Comparison of ENCODE assay signal across 31 cellular contexts in genomic region chr4:26457412-26457811, GRCh38. TPM values are rescaled to one million over a fixed set of nuclear protein-coding genes. Genes with fewer than 3 reads are reported as not detected.
A peak's percentile ranks its signal among the peaks of the same experiment; 100 is the strongest.
DNase-seq lines count a peak whose midpoint lies in the region; ATAC-seq and TF ChIP-seq lines count a peak whose summit lies in the region.
"Had no signal": no experiment of that assay in that cellular context is flagged by ENCODE, and none has a peak within 500 bp of the region (broad histone marks: within the 10 kb centered on the region; RNA-seq: fewer than 3 reads in every experiment).

No MANE protein-coding gene starts in this region.

- peaks cover 8% of the 10 kb centered on the region for H3K9me3 ChIP-seq in IMR-90 (ENCODE audit: control insufficient read depth, insufficient read depth, low read length)
- peaks cover 8% of the 10 kb centered on the region for H3K9me3 ChIP-seq in endodermal cell (ENCODE audit: control insufficient read depth, low read length)
- H3K9me3 ChIP-seq: BE2C, HAP-1, MG63, SK-N-SH had no signal

- peak overlapping the region; percentile 29; the same call in 1 of the 2 replicates for H2AK5ac ChIP-seq in IMR-90 (ENCODE audit: low read depth, low read length)

- H2BK120ac ChIP-seq in IMR-90 (ENCODE audit: low read depth, low read length), result peak overlapping the region; percentile 40; the same call in 1 of the 2 replicates

- 0 out of 4 replicates have a peak overlapping the region, but pooled peaks of 1 of the 2 experiments have one; percentile 12 for H4K8ac ChIP-seq in IMR-90 (ENCODE audit: low read depth in 2 of 2, low read length in 2 of 2)

- H3K4me1 Mint-ChIP-seq in activated CD4-positive, alpha-beta T cell treated with anti-CD3 and anti-CD28 coated beads, Interleukin-2, amount 10 ng/mL, durations not matched to agents 7 days and 5 days, result peaks cover 22% of the 10 kb centered on the region
- H3K4me1 Mint-ChIP-seq in progenitor cell of endocrine pancreas (ENCODE audit: low read depth) (peaks cover 23% of the 10 kb centered on the region), endodermal cell (peaks cover 12% of the 10 kb centered on the region)

- H3K4me3 Mint-ChIP-seq in activated CD4-positive, alpha-beta T cell treated with anti-CD3 and anti-CD28 coated beads, Interleukin-2, amount 10 ng/mL, durations not matched to agents 7 days and 5 days, result no peak overlapping the region
- no peak overlapping the region for H3K4me3 Mint-ChIP-seq in progenitor cell of endocrine pancreas (ENCODE audit: low read depth)
- H3K4me3 Mint-ChIP-seq in endodermal cell, result no peak overlapping the region
- H3K4me3 Mint-ChIP-seq: CD4-positive, CD25-positive, alpha-beta regulatory T cell; HFFc6 had no signal

- no peak for DNase-seq in activated CD4-positive, alpha-beta T cell treated with anti-CD3 and anti-CD28 coated beads, Interleukin-2, amount 10 ng/mL, durations not matched to agents 7 days and 5 days
- DNase-seq in activated CD4-positive, alpha-beta T cell treated with anti-CD3 and anti-CD28 coated beads for 48 hours, result no peak
- DNase-seq in IMR-90, result no peak
- DNase-seq in islet precursor cell, result peak; percentile 9
- no peak for DNase-seq in progenitor cell of endocrine pancreas (ENCODE audit: low spot score, unreplicated experiment)
- no peak for DNase-seq in NCI-H2107 treated with DMSO at 0.1 percent for 48 hours (lab: John Stamatoyannopoulos, UW; ENCODE audit: unreplicated experiment)
- no peak for DNase-seq in endodermal cell
- DNase-seq: BE2C; DMS53; GOT3; HFFc6; MG63; NCI-H1105 treated with DMSO at 0.1 percent for 48 hours; NCI-H146; NCI-H1930; NCI-H2107; NCI-H446 treated with DMSO at 0.1 percent for 48 hours; NCI-H526; NCI-H82; NK-92 treated with Interleukin-12 subunit alpha and Interleukin-12 subunit beta, amount 100 ng/mL, for 24 hours; PC-3; SK-N-SH had no signal

- ATAC-seq in IMR-90 (ENCODE audit: low read depth), result no peak
- no peak for ATAC-seq in GM21447 (IDR thresholded peaks at IDR 0.05; ENCODE audit: unreplicated experiment)
- ATAC-seq: GM12878, K562, PC-3 had no signal

- in situ Hi-C loops in IMR-90 (cut with MboI; ENCODE audit: low sequenced_read_pairs), result loop anchor here (10.0 to 25.0 kb wide), 2 partner anchors 267 to 555 kb away; no protein-coding TSS in a partner anchor

- CTCF ChIA-PET in activated CD4-positive, alpha-beta T cell treated with anti-CD3 and anti-CD28 coated beads, Interleukin-2, amount 10 ng/mL, durations not matched to agents 7 days and 5 days (lab: Charles Lee), result interaction anchor here (1.6 kb wide), 1 partner anchor 16 kb away, joined by 3 read pairs; no protein-coding TSS in a partner anchor
- CTCF ChIA-PET in IMR-90 (lab: Yijun Ruan, JAX), result interaction anchor here (0.5 to 1.8 kb wide), 3 partner anchors 26 to 266 kb away, joined by 3 to 8 read pairs (median 7); no protein-coding TSS in a partner anchor

- H3K27ac ChIP-seq in IMR-90 (ENCODE audit: insufficient read depth, low read length) (peak overlapping the region; percentile 14; the same call in 1 of the 2 replicates), endodermal cell (ENCODE audit: low read depth, low read length) (no peak overlapping the region)
- H3K27ac ChIP-seq: 22Rv1 had no signal

- H2BK20ac ChIP-seq in IMR-90 (ENCODE audit: low read depth, low read length), result no peak overlapping the region

- no peak for TF ChIP-seq POLR2A in IMR-90 (IDR thresholded peaks at IDR 0.05; ENCODE audit: low read depth, low read length)

- no peak overlapping the region; the same call in 1 of the 2 replicates for H3K14ac ChIP-seq in IMR-90 (replicated peaks; ENCODE audit: low read depth, low read length)

- H3K4me1 ChIP-seq in IMR-90 (ENCODE audit: control insufficient read depth, insufficient read depth, low read length) (peaks cover 20% of the 10 kb centered on the region), endodermal cell (ENCODE audit: control insufficient read depth, insufficient read depth, low read length) (peaks cover 6% of the 10 kb centered on the region)
- H3K4me1 ChIP-seq: BE2C, HAP-1 had no signal

- intact Hi-C loops in IMR-90 (cut with micrococcal nuclease), result no loop called here

- peak overlapping the region; percentile 9; the same call in 1 of the 2 replicates for H3K18ac ChIP-seq in IMR-90 (ENCODE audit: low read depth, low read length)

- H3K36me3 Mint-ChIP-seq in activated CD4-positive, alpha-beta T cell treated with anti-CD3 and anti-CD28 coated beads, Interleukin-2, amount 10 ng/mL, durations not matched to agents 7 days and 5 days (ENCODE audit: low read depth), result no peaks in the 10 kb centered on the region
- H3K36me3 Mint-ChIP-seq in progenitor cell of endocrine pancreas (ENCODE audit: insufficient read depth), result peaks cover 6% of the 10 kb centered on the region
- H3K36me3 Mint-ChIP-seq in endodermal cell (ENCODE audit: low read depth), result no peaks in the 10 kb centered on the region
- H3K36me3 Mint-ChIP-seq: CD4-positive, CD25-positive, alpha-beta regulatory T cell had no signal

- no peak for TF ChIP-seq RAD21 in IMR-90 (IDR thresholded peaks at IDR 0.05; ENCODE audit: low read length)

- WGBS in IMR-90 (ENCODE audit: extremely low coverage in 2 of 2, insufficient read length in 1 of 2), 2 experiments, result 100% methylated on average over 4 of the region's 6 CpGs; no CpG with 5 or more reads in 1 of the 2 experiments
- 82 to 91% methylated on average over 3 to 6 of the region's 6 CpGs for WGBS in endodermal cell (ENCODE audit: insufficient coverage in 1 of 2, insufficient read length in 1 of 2), 2 experiments

- H3K4me3 ChIP-seq in IMR-90 (ENCODE audit: insufficient read depth, low read depth, low read length) (no peak overlapping the region), endodermal cell (ENCODE audit: low read length) (no peak overlapping the region)
- H3K4me3 ChIP-seq: GM12878, HAP-1, K562, MG63 had no signal

- peak overlapping the region; percentile 15; the same call in 1 of the 2 replicates for H3K4ac ChIP-seq in IMR-90 (ENCODE audit: low read depth, low read length)

- H4K20me1 ChIP-seq in IMR-90 (ENCODE audit: insufficient read depth, low read length), result no peaks in the 10 kb centered on the region; the same call in 1 of the 2 replicates

- no peak overlapping the region for H2AFZ ChIP-seq in IMR-90 (replicated peaks; ENCODE audit: low read length, poor library complexity)

- 0 out of 2 replicates have a peak, but pooled peaks cover 3% of the 10 kb centered on the region for H3K27me3 ChIP-seq in IMR-90 (ENCODE audit: control insufficient read depth, insufficient read depth, low read length)
- peaks cover 4% of the 10 kb centered on the region for H3K27me3 ChIP-seq in endodermal cell (ENCODE audit: control insufficient read depth, insufficient read depth, low read length, poor library complexity, severe bottlenecking)
- H3K27me3 ChIP-seq: BE2C, MG63 had no signal

- POLR2A ChIA-PET in activated CD4-positive, alpha-beta T cell treated with anti-CD3 and anti-CD28 coated beads, Interleukin-2, amount 10 ng/mL, durations not matched to agents 7 days and 5 days (lab: Charles Lee), result no interaction called here
- POLR2A ChIA-PET in IMR-90 (lab: Charles Lee; ENCODE audit: unreplicated experiment), result no interaction called here

- peak overlapping the region; percentile 11 for H3K27ac Mint-ChIP-seq in activated CD4-positive, alpha-beta T cell treated with anti-CD3 and anti-CD28 coated beads, Interleukin-2, amount 10 ng/mL, durations not matched to agents 7 days and 5 days
- H3K27ac Mint-ChIP-seq in progenitor cell of endocrine pancreas (peak overlapping the region; percentile 49), endodermal cell (no peak overlapping the region)
- H3K27ac Mint-ChIP-seq: CD4-positive, CD25-positive, alpha-beta regulatory T cell; HFFc6 had no signal

- H2BK5ac ChIP-seq in IMR-90 (ENCODE audit: low read depth, low read length, poor library complexity, severe bottlenecking), result no peak overlapping the region

- no peaks in the 10 kb centered on the region for H3K79me1 ChIP-seq in IMR-90 (ENCODE audit: low read depth in 1 of 2, low read length in 2 of 2)

- H3K56ac ChIP-seq in IMR-90 (ENCODE audit: extremely low read depth, insufficient read depth, low read length), result no peak overlapping the region

- H3K9ac ChIP-seq in IMR-90 (ENCODE audit: low read depth, low read length), result no peak overlapping the region
- no peak overlapping the region for H3K9ac ChIP-seq in endodermal cell (ENCODE audit: extremely low read depth, low read length, poor library complexity, severe bottlenecking)
- H3K9ac ChIP-seq: SK-N-SH had no signal

- BruUV-seq in IMR-90 (replicated peaks; lab: Mats Ljungman, UMichigan), result no TSS peak

- H3K4me2 ChIP-seq in IMR-90 (ENCODE audit: low read depth, low read length), result no peak overlapping the region
- H3K4me2 ChIP-seq: SK-N-SH had no signal

- H3K36me3 ChIP-seq in IMR-90 (ENCODE audit: control insufficient read depth, insufficient read depth, low read length), result no peaks in the 10 kb centered on the region
- no peaks in the 10 kb centered on the region for H3K36me3 ChIP-seq in endodermal cell (ENCODE audit: control insufficient read depth, insufficient read depth, low read length)
- H3K36me3 ChIP-seq: BE2C, HAP-1, MG63 had no signal

- H2AK9ac ChIP-seq in IMR-90 (replicated peaks; ENCODE audit: low read depth, low read length, poor library complexity), result no peak overlapping the region

- H4K91ac ChIP-seq in IMR-90 (ENCODE audit: insufficient read depth, low read depth, low read length), result no peak overlapping the region; the same call in 1 of the 2 replicates

- H3K9me1 ChIP-seq in IMR-90 (ENCODE audit: insufficient read depth, low read length), result peaks cover 12% of the 10 kb centered on the region

- H3K23ac ChIP-seq in IMR-90 (ENCODE audit: low read depth, low read length), result no peak overlapping the region

- H4K5ac ChIP-seq in IMR-90 (ENCODE audit: low read depth, low read length), result peak overlapping the region; percentile 4; the same call in 1 of the 2 replicates

- no peak overlapping the region; the same call in 2 of the 3 replicates for H2BK15ac ChIP-seq in IMR-90 (ENCODE audit: low read depth, low read length)

- no peak for TF ChIP-seq CTCF in IMR-90 (conservative IDR thresholded peaks at IDR 0.05; ENCODE audit: low read depth, low read length)
- no peak for TF ChIP-seq CTCF in progenitor cell of endocrine pancreas (IDR thresholded peaks at IDR 0.05; ENCODE audit: unreplicated experiment)
- TF ChIP-seq CTCF in endodermal cell (conservative IDR thresholded peaks at IDR 0.05), result no peak

- H3K27me3 Mint-ChIP-seq in activated CD4-positive, alpha-beta T cell treated with anti-CD3 and anti-CD28 coated beads, Interleukin-2, amount 10 ng/mL, durations not matched to agents 7 days and 5 days, result no peaks in the 10 kb centered on the region
- peaks cover 2% of the 10 kb centered on the region for H3K27me3 Mint-ChIP-seq in progenitor cell of endocrine pancreas
- H3K27me3 Mint-ChIP-seq in endodermal cell (ENCODE audit: insufficient read depth), result peaks cover 2% of the 10 kb centered on the region

- H3K9me3 Mint-ChIP-seq in activated CD4-positive, alpha-beta T cell treated with anti-CD3 and anti-CD28 coated beads, Interleukin-2, amount 10 ng/mL, durations not matched to agents 7 days and 5 days, result no peaks in the 10 kb centered on the region
- H3K9me3 Mint-ChIP-seq in progenitor cell of endocrine pancreas (ENCODE audit: low read depth) (peaks cover 6% of the 10 kb centered on the region), endodermal cell (peaks cover 5% of the 10 kb centered on the region)
- H3K9me3 Mint-ChIP-seq: HFFc6 had no signal

- dilution Hi-C loops in IMR-90 (cut with HindIII; ENCODE audit: low sequenced_read_pairs, unreplicated experiment), result no loop called here

RNA-seq across cellular contexts. Expression of gene CCKAR, which starts 32.9 kb away (rescaled TPM):
- total RNA-seq in activated CD4-positive, alpha-beta T cell treated with anti-CD3 and anti-CD28 coated beads, Interleukin-2, amount 10 ng/mL, durations not matched to agents 7 days and 5 days, result not detected
- total RNA-seq in IMR-90 (2012; rRNA removed) (not detected in 2 replicates), progenitor cell of endocrine pancreas (2.4 and 2.7 TPM in 2 replicates), endodermal cell (not detected)
- polyA plus RNA-seq in IMR-90 (2012; rRNA removed), result not detected in 2 replicates
- polyA plus RNA-seq in IMR-90 (2012; cell fraction: cytosol; rRNA removed), result not detected in 2 replicates
- polyA plus RNA-seq in IMR-90 (2012; cell fraction: nucleus; rRNA removed; ENCODE audit: low replicate concordance), result not detected in 2 replicates
- not detected for polyA plus RNA-seq in endodermal cell (2013, experiment 1 of 2)
- not detected for polyA plus RNA-seq in endodermal cell (2013, experiment 2 of 2)
- total RNA-seq: CD4-positive, CD25-positive, alpha-beta regulatory T cell; GM12878; HepG2; HFFc6; HT1080; K562; LHCN-M2; PC-3 had no signal
- polyA plus RNA-seq: CD4-positive, CD25-positive, alpha-beta regulatory T cell; GM12878; HepG2; K562; SK-N-SH had no signal
